ENCODE assay signal across 19 cellular contexts in the genomic region with DNA sequence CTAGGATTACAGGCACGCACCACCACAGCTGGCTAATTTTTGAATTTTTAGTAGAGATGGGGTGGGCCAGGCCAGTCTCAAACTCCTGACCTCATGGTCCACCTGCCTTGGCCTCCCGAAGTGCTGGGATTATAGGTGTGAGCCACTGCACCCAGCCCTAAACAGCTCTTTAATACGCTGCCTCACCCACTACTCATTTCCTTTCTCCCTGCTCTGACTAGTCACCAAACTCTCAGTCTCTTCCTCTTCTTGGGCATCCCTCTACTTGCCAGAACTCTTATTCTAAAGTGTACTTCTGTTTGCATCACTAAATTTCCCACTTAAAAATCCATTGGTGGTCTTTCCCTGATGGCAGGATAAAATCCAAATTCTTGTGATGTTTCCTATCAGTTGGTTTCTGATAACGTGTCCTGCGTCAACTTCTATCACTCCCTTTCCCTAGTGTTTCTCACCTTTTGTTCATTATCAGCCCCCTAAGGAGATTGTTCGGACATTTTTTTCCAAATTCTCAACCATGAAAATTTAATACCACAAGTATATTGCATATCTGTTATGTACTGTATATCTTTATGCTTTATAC.
"Had no signal": no experiment of that assay in that cellular context is flagged by ENCODE, and none has a peak within 500 bp of the region (broad histone marks: within the 10 kb centered on the region; RNA-seq: fewer than 3 reads in every experiment).

No MANE protein-coding gene starts in this region.

- H3K4me1 Mint-ChIP-seq: activated B cell treated with CpG ODN at 0.5 μM for 24 hours, naive B cell had no signal

- H3K4me3 ChIP-seq: breast epithelium, gastroesophageal sphincter, lung, right atrium auricular region, upper lobe of left lung had no signal

- H3K36me3 ChIP-seq: breast epithelium, gastroesophageal sphincter, right atrium auricular region, upper lobe of left lung had no signal

- H3K9me3 Mint-ChIP-seq: activated B cell treated with CpG ODN at 0.5 μM for 24 hours; activated T-cell treated with anti-CD3 and anti-CD28 coated beads, Interleukin-2, amount 50 U/mL, for 4 hours had no signal

- H3K27ac Mint-ChIP-seq: activated B cell treated with CpG ODN at 0.5 μM for 24 hours; activated CD8-positive, alpha-beta T cell treated with anti-CD3 and anti-CD28 coated beads for 36 hours; naive B cell had no signal

- H3K27me3 ChIP-seq: breast epithelium, gastroesophageal sphincter, right atrium auricular region, upper lobe of left lung had no signal

- DNase-seq: activated B cell treated with CpG ODN at 0.5 μM for 24 hours; activated CD4-positive, alpha-beta T cell treated with anti-CD3 and anti-CD28 coated beads for 48 hours; activated CD8-positive, alpha-beta T cell treated with anti-CD3 and anti-CD28 coated beads for 36 hours; activated gamma-delta T cell; activated T-cell treated with anti-CD3 and anti-CD28 coated beads, Interleukin-2, amount 50 U/mL, for 4 hours; anterior cingulate cortex; left colon; naive B cell; stimulated activated CD4-positive, alpha-beta T cell treated with anti-CD3 and anti-CD28 coated beads, Interleukin-15, amount 100 ng/mL, for 24 hours; stimulated activated CD4-positive, alpha-beta T cell treated with anti-CD3 and anti-CD28 coated beads, Interleukin-4, amount 100 ng/mL, for 4 hours; stimulated activated CD8-positive, alpha-beta memory T cell treated with anti-CD3 and anti-CD28 coated beads, Interleukin-4, amount 100 ng/mL, for 48 hours; stimulated activated naive CD4-positive, alpha-beta T cell treated with Interleukin-2 at 50 U/mL for 16 hours; substantia nigra; upper lobe of left lung had no signal

- H3K4me3 Mint-ChIP-seq: activated B cell treated with CpG ODN at 0.5 μM for 24 hours; activated CD8-positive, alpha-beta T cell treated with anti-CD3 and anti-CD28 coated beads for 36 hours; activated T-cell treated with anti-CD3 and anti-CD28 coated beads, Interleukin-2, amount 50 U/mL, for 4 hours; naive B cell had no signal

- FAIRE-seq: islet of Langerhans had no signal

- H3K9me3 ChIP-seq: breast epithelium, gastroesophageal sphincter, upper lobe of left lung had no signal
